ENCODE assay signal across 28 cellular contexts in genomic region chr5:36720688-36721087, GRCh38.
DNase-seq lines count a peak whose midpoint lies in the region; ATAC-seq and TF ChIP-seq lines count a peak whose summit lies in the region.
"Had no signal": no experiment of that assay in that cellular context is flagged by ENCODE, and none has a peak within 500 bp of the region (broad histone marks: within the 10 kb centered on the region; RNA-seq: fewer than 3 reads in every experiment).

No MANE protein-coding gene starts in this region.

- no peaks in the 10 kb centered on the region for H3K79me2 ChIP-seq in MM.1S (ENCODE audit: low read length)

- no peaks in the 10 kb centered on the region for H3K9me2 ChIP-seq in MM.1S (replicated peaks; ENCODE audit: insufficient read depth, low read length)
- H3K9me2 ChIP-seq: SK-N-SH had no signal

- H3K4me2 ChIP-seq in MM.1S (ENCODE audit: low read depth, low read length), result peak overlapping the region; percentile 25; the same call in 1 of the 2 replicates
- H3K4me2 ChIP-seq: KMS-11, SK-N-SH had no signal

- H2AFZ ChIP-seq in MM.1S (ENCODE audit: low read length), result no peak overlapping the region
- H2AFZ ChIP-seq: GM23248 had no signal

- H3K36me3 ChIP-seq in MM.1S (replicated peaks; ENCODE audit: insufficient read depth, low read length), result no peaks in the 10 kb centered on the region
- H3K36me3 ChIP-seq: esophagus muscularis mucosa, gastroesophageal sphincter had no signal

- TF ChIP-seq CTCF in MM.1S (IDR thresholded peaks at IDR 0.05; ENCODE audit: low read length), result no peak

- peaks cover 50% of the 10 kb centered on the region for H3K4me1 ChIP-seq in MM.1S (ENCODE audit: low read length)
- H3K4me1 ChIP-seq: gastroesophageal sphincter had no signal

- H3K27me3 ChIP-seq in MM.1S (replicated peaks; ENCODE audit: insufficient read depth, low read length), result no peaks in the 10 kb centered on the region
- H3K27me3 ChIP-seq: esophagus muscularis mucosa, gastroesophageal sphincter had no signal

- no peak overlapping the region for H3K27ac Mint-ChIP-seq in memory B cell
- H3K27ac Mint-ChIP-seq: activated naive CD8-positive, alpha-beta T cell; activated T-helper 1 cell treated with anti-CD3 and anti-CD28 coated beads, Interleukin-12 subunit alpha, Interleukin-12 subunit beta, Interleukin-2, Interleukin-4 antibody, amounts not matched to agents 30 ng/mL and 10 ng/mL and 1 ng/mL, durations not matched to agents 14 hours and 24 hours and 36 hours had no signal

- H3K27me3 Mint-ChIP-seq in memory B cell, result no peaks in the 10 kb centered on the region

- H3K9ac ChIP-seq in MM.1S (ENCODE audit: low read length), result no peak overlapping the region
- H3K9ac ChIP-seq: GM23248, KMS-11, SK-N-SH had no signal

- peaks cover 10% of the 10 kb centered on the region for H3F3A ChIP-seq in MM.1S (ENCODE audit: insufficient read depth, low read length)

- H3K4me1 Mint-ChIP-seq in memory B cell, result peaks cover 49% of the 10 kb centered on the region

- H3K9me3 Mint-ChIP-seq in memory B cell, result peaks cover 3% of the 10 kb centered on the region
- H3K9me3 Mint-ChIP-seq: activated T-helper 1 cell treated with anti-CD3 and anti-CD28 coated beads, Interleukin-12 subunit alpha, Interleukin-12 subunit beta, Interleukin-2, Interleukin-4 antibody, amounts not matched to agents 30 ng/mL and 10 ng/mL and 1 ng/mL, durations not matched to agents 14 hours and 24 hours and 36 hours had no signal

- H3K4me3 ChIP-seq in MM.1S (ENCODE audit: low read length), result no peak overlapping the region
- H3K4me3 ChIP-seq: esophagus muscularis mucosa, gastroesophageal sphincter, GM23248, lung had no signal

- peak; percentile 15 for ATAC-seq in GM18502 (IDR thresholded peaks at IDR 0.05; ENCODE audit: poor library complexity, unreplicated experiment)
- ATAC-seq in GM21619 (IDR thresholded peaks at IDR 0.05; ENCODE audit: unreplicated experiment), result peak; percentile 15
- ATAC-seq in memory B cell (ENCODE audit: low read depth), result peak; percentile 16
- ATAC-seq: gastroesophageal sphincter had no signal

- H4K20me1 ChIP-seq in MM.1S (ENCODE audit: insufficient read depth, low read length), result no peaks in the 10 kb centered on the region

- no peak overlapping the region for H3K27ac ChIP-seq in MM.1S (ENCODE audit: low read length)
- H3K27ac ChIP-seq: esophagus muscularis mucosa, gastroesophageal sphincter, GM23248, KMS-11, RWPE1 had no signal

- H3K9me3 ChIP-seq in MM.1S (replicated peaks; ENCODE audit: insufficient read depth, low read length), result no peaks in the 10 kb centered on the region
- H3K9me3 ChIP-seq: esophagus muscularis mucosa, gastroesophageal sphincter, SK-N-SH had no signal

- H3K4me3 Mint-ChIP-seq in memory B cell, result peak overlapping the region; percentile 39
- H3K4me3 Mint-ChIP-seq: activated naive CD8-positive, alpha-beta T cell; activated T-helper 1 cell treated with anti-CD3 and anti-CD28 coated beads, Interleukin-12 subunit alpha, Interleukin-12 subunit beta, Interleukin-2, Interleukin-4 antibody, amounts not matched to agents 30 ng/mL and 10 ng/mL and 1 ng/mL, durations not matched to agents 14 hours and 24 hours and 36 hours had no signal

- H3K36me3 Mint-ChIP-seq in memory B cell, result peaks cover 13% of the 10 kb centered on the region

- peak; percentile 48 for DNase-seq in MM.1S
- no peak for DNase-seq in memory B cell (ENCODE audit: low spot score in 2 of 2)
- no peak for DNase-seq in activated gamma-delta T cell treated with Interleukin-2 at 50 U/mL for 16 hours
- DNase-seq in nucleus accumbens (lab: John Stamatoyannopoulos, UW), result no peak
- no peak for DNase-seq in stimulated activated CD4-positive, alpha-beta T cell treated with anti-CD3 and anti-CD28 coated beads, Interleukin-4, amount 100 ng/mL, for 4 hours
- DNase-seq in dermis blood vessel endothelial cell, result no peak
- DNase-seq: activated CD4-positive, alpha-beta T cell treated with anti-CD3 and anti-CD28 coated beads for 1 hour; AML-193; cerebellar nuclear complex; effector CD8-positive, alpha-beta T cell; EL; GM23248; kidney; NCI-H1048; NCI-H2029 treated with DMSO at 0.1 percent for 48 hours; occipital lobe; SK-N-SH; stimulated activated CD8-positive, alpha-beta memory T cell treated with anti-CD3 and anti-CD28 coated beads, Interleukin-4, amount 100 ng/mL, for 48 hours; T1000 had no signal
